Comparison of ENCODE assay signal across 26 cellular contexts in genomic region chr12:123945441-123946151, GRCh38. TPM values are rescaled to one million over a fixed set of nuclear protein-coding genes. Genes with fewer than 3 reads are reported as not detected.
DNase-seq lines count a peak whose midpoint lies in the region; ATAC-seq and TF ChIP-seq lines count a peak whose summit lies in the region.
"Had no signal": no experiment of that assay in that cellular context is flagged by ENCODE, and none has a peak within 500 bp of the region (broad histone marks: within the 10 kb centered on the region; RNA-seq: fewer than 3 reads in every experiment).

No MANE protein-coding gene starts in this region.

- H4K8ac ChIP-seq in mesenchymal stem cell (ENCODE audit: low read length) = no peak overlapping the region

- H2BK15ac ChIP-seq in mesenchymal stem cell (ENCODE audit: low read depth, poor library complexity, severe bottlenecking) = peak overlapping the region; percentile 34

- peaks cover 8 to 16% of the 10 kb centered on the region in 2 donors for H3K36me3 Mint-ChIP-seq in activated naive CD4-positive, alpha-beta T cell treated with anti-CD3 and anti-CD28 coated beads, Interleukin-2, amount 50 U/mL, for 72 hours
- peaks cover 56% of the 10 kb centered on the region for H3K36me3 Mint-ChIP-seq in brain

- no peaks in the 10 kb centered on the region for H3K9me3 Mint-ChIP-seq in activated naive CD4-positive, alpha-beta T cell treated with anti-CD3 and anti-CD28 coated beads, Interleukin-2, amount 50 U/mL, for 72 hours
- H3K9me3 Mint-ChIP-seq in brain = no peaks in the 10 kb centered on the region
- H3K9me3 Mint-ChIP-seq: activated T-cell treated with anti-CD3 and anti-CD28 coated beads, Interleukin-2, amount 50 U/mL, for 24 hours had no signal

- no peak for TF ChIP-seq CTCF in brain (conservative IDR thresholded peaks at IDR 0.05)
- TF ChIP-seq CTCF in upper lobe of left lung (IDR thresholded peaks at IDR 0.05) = no peak

- H3K27me3 ChIP-seq in mesenchymal stem cell (ENCODE audit: control insufficient read depth in 1 of 2, insufficient read depth in 1 of 2, low read length in 2 of 2) (no peaks in the 10 kb centered on the region), upper lobe of left lung (no peaks in the 10 kb centered on the region)
- H3K27me3 ChIP-seq: body of pancreas, SJSA1 had no signal

- no peak overlapping the region for H3K9ac ChIP-seq in mesenchymal stem cell (ENCODE audit: low read length)

- H2BK120ac ChIP-seq in mesenchymal stem cell (ENCODE audit: low read depth, low read length) = no peak overlapping the region

- peaks cover 37% of the 10 kb centered on the region for H3K79me1 ChIP-seq in mesenchymal stem cell (replicated peaks; ENCODE audit: low read length, poor library complexity, severe bottlenecking)

- no peak overlapping the region for H3K23ac ChIP-seq in mesenchymal stem cell (ENCODE audit: low read length in 2 of 2)

- peaks cover 43 to 52% of the 10 kb centered on the region in 2 experiments for H3K36me3 ChIP-seq in mesenchymal stem cell (ENCODE audit: control insufficient read depth in 1 of 2, insufficient read depth in 2 of 2, low read depth in 1 of 2, low read length in 2 of 2)
- peaks cover 0 to 39% (median 24%) of the 10 kb centered on the region in 4 donors for H3K36me3 ChIP-seq in upper lobe of left lung
- H3K36me3 ChIP-seq: WERI-Rb-1 had no signal

- H3K4me1 ChIP-seq in mesenchymal stem cell (ENCODE audit: control insufficient read depth, insufficient read depth, low read depth, low read length) = peaks cover 23% of the 10 kb centered on the region
- H3K4me1 ChIP-seq in upper lobe of left lung = peaks cover 9 to 23% (median 14%) of the 10 kb centered on the region in 4 donors

- H3K4me1 Mint-ChIP-seq in brain = peaks cover 52% of the 10 kb centered on the region

- H4K91ac ChIP-seq in mesenchymal stem cell (ENCODE audit: low read length) = peak overlapping the region; percentile 66

- H3K4me3 ChIP-seq in mesenchymal stem cell (ENCODE audit: insufficient read depth in 1 of 2, low read depth in 1 of 2, low read length in 2 of 2) (no peak overlapping the region), upper lobe of left lung (no peak overlapping the region)
- H3K4me3 ChIP-seq: body of pancreas, SJSA1 had no signal

- no peak overlapping the region for H3K4me2 ChIP-seq in mesenchymal stem cell (ENCODE audit: low read length, poor library complexity, severe bottlenecking)

- 92% methylated on average over 19 of the region's 19 CpGs for WGBS in mesenchymal stem cell
- 81 to 89% methylated on average over 17 to 19 of the region's 19 CpGs for WGBS in upper lobe of left lung, 2 donors

- no peaks in the 10 kb centered on the region for H3K27me3 Mint-ChIP-seq in brain
- H3K27me3 Mint-ChIP-seq: activated T-cell treated with anti-CD3 and anti-CD28 coated beads, Interleukin-2, amount 50 U/mL, for 24 hours; CD4-positive, CD25-positive, alpha-beta regulatory T cell; IgD-negative memory B cell had no signal

- ATAC-seq in activated naive CD4-positive, alpha-beta T cell treated with anti-CD3 and anti-CD28 coated beads, Interleukin-2, amount 50 U/mL, for 72 hours = no peak
- ATAC-seq in upper lobe of left lung (ENCODE audit: low FRiP score in 2 of 2) (no peak), HG02588 (IDR thresholded peaks at IDR 0.05; ENCODE audit: unreplicated experiment) (no peak), GM18517 (IDR thresholded peaks at IDR 0.05; ENCODE audit: unreplicated experiment) (no peak)
- ATAC-seq: body of pancreas had no signal

- H3K9me3 ChIP-seq in mesenchymal stem cell (ENCODE audit: control insufficient read depth, low read length) = peaks cover 9% of the 10 kb centered on the region
- no peaks in the 10 kb centered on the region for H3K9me3 ChIP-seq in upper lobe of left lung
- H3K9me3 ChIP-seq: body of pancreas, SJSA1 had no signal

- no peak overlapping the region for H3K4ac ChIP-seq in mesenchymal stem cell (ENCODE audit: low read depth in 1 of 2, low read length in 2 of 2)

- DNase-seq in activated naive CD4-positive, alpha-beta T cell treated with anti-CD3 and anti-CD28 coated beads, Interleukin-2, amount 50 U/mL, for 72 hours (ENCODE audit: low spot score in 2 of 2) = peak in 1 of 2 donors; percentile 33
- DNase-seq in activated naive CD4-positive, alpha-beta T cell (lab: John Stamatoyannopoulos, UW) = no peak
- DNase-seq in mesenchymal stem cell = no peak
- no peak for DNase-seq in upper lobe of left lung
- no peak for DNase-seq in NCI-H1694 treated with DMSO at 0.1 percent for 48 hours (lab: John Stamatoyannopoulos, UW)
- DNase-seq: activated CD4-positive, alpha-beta T cell treated with anti-CD3 and anti-CD28 coated beads for 48 hours; activated naive CD4-positive, alpha-beta T cell treated with Interleukin-2 at 50 U/mL for 16 hours; activated T-cell treated with anti-CD3 and anti-CD28 coated beads, Interleukin-2, amount 50 U/mL, for 24 hours; body of pancreas; CD4-positive, CD25-positive, alpha-beta regulatory T cell; DMS79 treated with DMSO at 0.1 percent for 48 hours; effector CD8-positive, alpha-beta T cell; GF-D8; NCI-H146; NCI-H2107; NCI-H446; stimulated activated CD4-positive, alpha-beta T cell treated with anti-CD3 and anti-CD28 coated beads, Interleukin-4, amount 100 ng/mL, for 1 hour; T1000; trophoblast cell; WERI-Rb-1 had no signal

- H2BK12ac ChIP-seq in mesenchymal stem cell (ENCODE audit: low read length in 2 of 2) = no peak overlapping the region

- TF ChIP-seq POLR2A in upper lobe of left lung (IDR thresholded peaks at IDR 0.05) = no peak

- peak overlapping the region; percentile 3 to 10 for H3K27ac Mint-ChIP-seq in activated naive CD4-positive, alpha-beta T cell treated with anti-CD3 and anti-CD28 coated beads, Interleukin-2, amount 50 U/mL, for 72 hours
- H3K27ac Mint-ChIP-seq in brain = peak overlapping the region in 3 of 5 experiments; percentile 55 to 88 (median 66)
- H3K27ac Mint-ChIP-seq: activated T-cell treated with anti-CD3 and anti-CD28 coated beads, Interleukin-2, amount 50 U/mL, for 24 hours; IgD-negative memory B cell had no signal

- no peak for TF ChIP-seq EP300 in upper lobe of left lung (IDR thresholded peaks at IDR 0.05)

- no peak overlapping the region for H2BK5ac ChIP-seq in mesenchymal stem cell (ENCODE audit: low read depth, low read length, poor library complexity, severe bottlenecking)

- H3K18ac ChIP-seq in mesenchymal stem cell (ENCODE audit: low read depth in 1 of 2, low read length in 2 of 2) = no peak overlapping the region

- H2AK5ac ChIP-seq in mesenchymal stem cell (ENCODE audit: low read length, severe bottlenecking) = no peak overlapping the region

- no peak overlapping the region for H3K4me3 Mint-ChIP-seq in brain
- H3K4me3 Mint-ChIP-seq: activated T-cell treated with anti-CD3 and anti-CD28 coated beads, Interleukin-2, amount 50 U/mL, for 24 hours; CD4-positive, CD25-positive, alpha-beta regulatory T cell; IgD-negative memory B cell had no signal

- no peak overlapping the region for H2AFZ ChIP-seq in mesenchymal stem cell (ENCODE audit: low read depth, low read length)

- H3K27ac ChIP-seq in mesenchymal stem cell (ENCODE audit: low read length, poor library complexity, severe bottlenecking) (no peak overlapping the region), upper lobe of left lung (peak overlapping the region; percentile 32 to 76 (median 58))
- H3K27ac ChIP-seq: body of pancreas, epithelial cell of prostate, SJSA1, WERI-Rb-1 had no signal

- no peak overlapping the region for H3K14ac ChIP-seq in mesenchymal stem cell (ENCODE audit: low read length in 2 of 2)

RNA-seq across cellular contexts. Expression of gene CCDC92, which starts 27.0 kb away (rescaled TPM):
- 10 to 100 TPM in 1 of 2 donors, 1 to 10 TPM in 1; 2.6 to 13.7 TPM for total RNA-seq in activated naive CD4-positive, alpha-beta T cell treated with anti-CD3 and anti-CD28 coated beads, Interleukin-2, amount 50 U/mL, for 72 hours
- 84.2 TPM for polyA plus RNA-seq in brain (ENCODE audit: insufficient read depth, low read depth, low replicate concordance)
- polyA plus RNA-seq in mesenchymal stem cell (2013, experiment 1 of 2) = 91.2 TPM
- polyA plus RNA-seq in mesenchymal stem cell (2013, experiment 2 of 2) = 90.8 TPM
- total RNA-seq in upper lobe of left lung = 10 to 100 TPM; 33.8 to 48.9 (median 43.7) TPM

RNA-seq across cellular contexts. Expression of gene ZNF664, which starts 27.4 kb away (rescaled TPM):
- 10 to 100 TPM; 30.5 to 51.1 TPM for total RNA-seq in activated naive CD4-positive, alpha-beta T cell treated with anti-CD3 and anti-CD28 coated beads, Interleukin-2, amount 50 U/mL, for 72 hours
- 85.9 TPM for polyA plus RNA-seq in brain (ENCODE audit: insufficient read depth, low read depth, low replicate concordance)
- 54.7 TPM for polyA plus RNA-seq in mesenchymal stem cell (2013, experiment 1 of 2)
- polyA plus RNA-seq in mesenchymal stem cell (2013, experiment 2 of 2) = 55.2 TPM
- total RNA-seq in upper lobe of left lung = 100 to 1,000 TPM in 2 of 6 donors, 10 to 100 TPM in 4; 49.1 to 112 (median 91.8) TPM
